Comparison of ENCODE assay signal across 1 cellular context in the genomic region with DNA sequence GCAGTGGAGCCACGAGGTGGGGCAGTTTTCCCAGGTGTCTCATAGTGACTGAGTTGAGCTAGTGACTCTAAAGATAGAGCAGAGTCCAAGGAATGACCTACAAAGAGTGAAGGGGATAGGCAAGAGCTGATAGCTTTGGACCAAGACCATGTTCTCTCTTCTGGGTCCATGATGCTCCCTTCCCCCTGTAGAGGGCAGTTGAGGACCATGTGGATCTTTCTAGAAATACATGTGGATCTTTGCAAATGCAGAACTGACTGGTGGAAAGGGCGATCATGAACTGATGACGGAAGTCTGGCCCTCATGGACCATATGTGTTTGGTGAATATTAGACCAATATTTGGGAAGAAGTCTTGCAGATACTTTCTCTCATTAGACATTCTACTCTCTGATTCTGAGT.
TF ChIP-seq lines count a peak whose summit lies in the region.

No MANE protein-coding gene starts in this region.

TF ChIP-seq in A549, 52 proteins besides CTCF, POLR2A, EP300 and RAD21 (continued from another document):
- TF ChIP-seq TFCP2L1 (CRISPR knock-in tag; IDR thresholded peaks at IDR 0.05), result no peak
- TF ChIP-seq EHMT2 (IDR thresholded peaks at IDR 0.05; ENCODE audit: low read depth), result no peak
- no peak for TF ChIP-seq BHLHE40 (IDR thresholded peaks at IDR 0.05; ENCODE audit: low read depth, low read length)
